21 cellular contexts compared by ENCODE assay signal in genomic region chr16:87356491-87356853, GRCh38. TPM values are rescaled to one million over a fixed set of nuclear protein-coding genes. Genes with fewer than 3 reads are reported as not detected.
DNase-seq lines count a peak whose midpoint lies in the region; ATAC-seq, FAIRE-seq and TF ChIP-seq lines count a peak whose summit lies in the region.
"Had no signal": no experiment of that assay in that cellular context is flagged by ENCODE, and none has a peak within 500 bp of the region (broad histone marks: within the 10 kb centered on the region; RNA-seq: fewer than 3 reads in every experiment).

No MANE protein-coding gene starts in this region.

- ATAC-seq in HepG2 (peak; percentile 2), right lobe of liver (no peak), gastrocnemius medialis (no peak), GM21528 (IDR thresholded peaks at IDR 0.05; ENCODE audit: low FRiP score, unreplicated experiment) (no peak)
- ATAC-seq: A549, HCT116 had no signal

- H2AFZ ChIP-seq in HepG2 (ENCODE audit: low read length): no peak overlapping the region

- no peak overlapping the region for H3K4me3 Mint-ChIP-seq in endodermal cell
- H3K4me3 Mint-ChIP-seq: CD4-positive, alpha-beta memory T cell; IgD-negative memory B cell had no signal

- intact Hi-C loops in HepG2 (cut with micrococcal nuclease; ENCODE audit: unreplicated experiment): loop anchor here (5.0 kb wide), 1 partner anchor 39 kb away; the partner anchor contains the start of gene C16orf95
- intact Hi-C loops in right lobe of liver (cut with DNase I): no loop called here
- intact Hi-C loops in gastrocnemius medialis (cut with DNase I; ENCODE audit: low total_unique reads): no loop called here

- peak in 1 of 2 experiments; percentile 19; a peak in 1 of 4 replicates for TF ChIP-seq POLR2A in HepG2 (IDR thresholded peaks at IDR 0.05; ENCODE audit: insufficient read depth in 1 of 2, low read depth in 2 of 2, low read length in 2 of 2)
- TF ChIP-seq POLR2A in right lobe of liver (IDR thresholded peaks at IDR 0.05): no peak
- no peak for TF ChIP-seq POLR2A in gastrocnemius medialis (IDR thresholded peaks at IDR 0.05)

- H3K4me1 ChIP-seq in HepG2 (ENCODE audit: insufficient read depth, low read length) (peaks cover 64% of the 10 kb centered on the region), right lobe of liver (no peaks in the 10 kb centered on the region), endodermal cell (ENCODE audit: control insufficient read depth, insufficient read depth, low read length) (no peaks in the 10 kb centered on the region), gastrocnemius medialis (peaks cover 46 to 62% of the 10 kb centered on the region in 2 donors)
- H3K4me1 ChIP-seq: A549 had no signal

- no peaks in the 10 kb centered on the region for H3K27me3 Mint-ChIP-seq in endodermal cell (ENCODE audit: insufficient read depth)
- H3K27me3 Mint-ChIP-seq: CD4-positive, alpha-beta memory T cell; IgD-negative memory B cell had no signal

- no peak for FAIRE-seq in HepG2 (lab: Jason Lieb, UNC)
- FAIRE-seq: A549, D721Med, G401.6, GM12892, GM19239 had no signal

- CTCF ChIA-PET in HepG2 (lab: Yijun Ruan, JAX; ENCODE audit: low intra/inter-chr PET ratio, low total read pairs): no interaction called here

- H3K9me3 Mint-ChIP-seq in endodermal cell: no peaks in the 10 kb centered on the region
- H3K9me3 Mint-ChIP-seq: CD4-positive, alpha-beta memory T cell; IgD-negative memory B cell had no signal

- BruUV-seq in HepG2 (replicated peaks; lab: Mats Ljungman, UMichigan): no TSS peak

- peak overlapping the region; percentile 17 for H3K27ac Mint-ChIP-seq in endodermal cell
- H3K27ac Mint-ChIP-seq: IgD-negative memory B cell had no signal

- no peak for TF ChIP-seq CTCF in HepG2 (CRISPR knock-in tag; IDR thresholded peaks at IDR 0.05)
- TF ChIP-seq CTCF in right lobe of liver (IDR thresholded peaks at IDR 0.05): no peak
- TF ChIP-seq CTCF in WERI-Rb-1 (IDR thresholded peaks at IDR 0.05; ENCODE audit: low read depth, low read length): no peak
- no peak for TF ChIP-seq CTCF in endodermal cell (conservative IDR thresholded peaks at IDR 0.05)
- TF ChIP-seq CTCF in gastrocnemius medialis (IDR thresholded peaks at IDR 0.05 in 4 of 5, conservative IDR thresholded peaks at IDR 0.05 in 1 of 5): no peak

- no peaks in the 10 kb centered on the region for H3K27me3 ChIP-seq in HepG2 (ENCODE audit: control insufficient read depth in 1 of 2, insufficient read depth in 2 of 2, low read length in 2 of 2)
- no peaks in the 10 kb centered on the region for H3K27me3 ChIP-seq in right lobe of liver
- no peaks in the 10 kb centered on the region for H3K27me3 ChIP-seq in WERI-Rb-1 (ENCODE audit: insufficient read depth, low read depth, severe bottlenecking)
- no peaks in the 10 kb centered on the region for H3K27me3 ChIP-seq in endodermal cell (ENCODE audit: control insufficient read depth, insufficient read depth, low read length, poor library complexity, severe bottlenecking)
- H3K27me3 ChIP-seq in gastrocnemius medialis: no peaks in the 10 kb centered on the region
- H3K27me3 ChIP-seq: BE2C had no signal

- peak overlapping the region in 1 of 3 experiments; percentile 29; a peak in 1 of 6 replicates for H3K4me3 ChIP-seq in HepG2 (replicated peaks in 1 of 3; ENCODE audit: insufficient read depth in 1 of 3, low read depth in 2 of 3, low read length in 3 of 3)
- H3K4me3 ChIP-seq in right lobe of liver: no peak overlapping the region
- no peak overlapping the region for H3K4me3 ChIP-seq in WERI-Rb-1 (ENCODE audit: low read depth, low read length)
- H3K4me3 ChIP-seq in endodermal cell (ENCODE audit: low read length): no peak overlapping the region
- no peak overlapping the region for H3K4me3 ChIP-seq in gastrocnemius medialis
- H3K4me3 ChIP-seq: A549 had no signal

- H3K9ac ChIP-seq in HepG2 (ENCODE audit: insufficient read depth, low read depth, low read length) (peak overlapping the region; percentile 29; the same call in 1 of the 2 replicates), endodermal cell (ENCODE audit: extremely low read depth, low read length, poor library complexity, severe bottlenecking) (no peak overlapping the region)

- in situ Hi-C loops in HepG2 (cut with HindIII; ENCODE audit: extremely low pct_ligation_motif_present, low pct_unique_long_range_greater_than_20kb): no loop called here
- in situ Hi-C loops in gastrocnemius medialis (cut with MboI; ENCODE audit: low sequenced_read_pairs in 4 of 4): no loop called here

- peaks cover 48 to 91% of the 10 kb centered on the region in 2 experiments for H3K36me3 ChIP-seq in HepG2 (replicated peaks in 1 of 2; ENCODE audit: control insufficient read depth in 1 of 2, insufficient read depth in 2 of 2, low read length in 2 of 2)
- peaks cover 0 to 45% (median 14%) of the 10 kb centered on the region in 4 donors for H3K36me3 ChIP-seq in right lobe of liver
- H3K36me3 ChIP-seq in WERI-Rb-1: peaks cover 23% of the 10 kb centered on the region
- H3K36me3 ChIP-seq in endodermal cell (ENCODE audit: control insufficient read depth, insufficient read depth, low read length): peaks cover 26% of the 10 kb centered on the region
- H3K36me3 ChIP-seq in gastrocnemius medialis: peaks cover 0 to 21% of the 10 kb centered on the region in 2 donors

- WGBS in HepG2 (ENCODE audit: low lambda C conversion rate): 86% methylated on average over 8 of the region's 8 CpGs
- WGBS in right lobe of liver (ENCODE audit: insufficient coverage, low coverage, low lambda C conversion rate, missing lambda C conversion rate): 94% methylated on average over 3 of the region's 8 CpGs
- 96% methylated on average over 8 of the region's 8 CpGs for WGBS in endodermal cell (ENCODE audit: insufficient coverage in 1 of 2, insufficient read length in 1 of 2), 2 experiments

- no peak for TF ChIP-seq EP300 in HepG2 (IDR thresholded peaks at IDR 0.05; ENCODE audit: low read depth in 2 of 2, low read length in 2 of 2)
- no peak for TF ChIP-seq EP300 in HepG2 (CRISPR knock-in tag; IDR thresholded peaks at IDR 0.05; ENCODE audit: borderline replicate concordance)

- POLR2A ChIA-PET in HepG2 (lab: Yijun Ruan, JAX): interaction anchor here (1.1 to 18.0 kb wide), 5 partner anchors 10 to 38 kb away, joined by 3 to 265 read pairs (median 6); partner anchors contain the start of gene FBXO31

- peaks cover 93% of the 10 kb centered on the region for H4K20me1 ChIP-seq in HepG2 (ENCODE audit: insufficient read depth, low read length)

- TF ChIP-seq RAD21 in HepG2 (CRISPR knock-in tag; IDR thresholded peaks at IDR 0.05): no peak

- peaks cover 95% of the 10 kb centered on the region for H3K79me2 ChIP-seq in HepG2 (ENCODE audit: insufficient read depth, low read length)

- DNase-seq in HepG2 (ENCODE audit: low spot score): no peak
- DNase-seq in right lobe of liver: no peak
- DNase-seq in WERI-Rb-1: no peak
- no peak for DNase-seq in endodermal cell
- DNase-seq in gastrocnemius medialis: no peak
- no peak for DNase-seq in GM03348 (ENCODE audit: low spot score)
- no peak for DNase-seq in stimulated activated CD4-positive, alpha-beta T cell treated with anti-CD3 and anti-CD28 coated beads, Interleukin-4, amount 100 ng/mL, for 4 hours
- DNase-seq: BE2C; CD4-positive, alpha-beta memory T cell; DMS153; DMS79 treated with DMSO at 0.1 percent for 48 hours; EL had no signal

- H3K27ac ChIP-seq in HepG2 (ENCODE audit: extremely low read length, insufficient read depth, low read length) (peak overlapping the region; percentile 76), right lobe of liver (no peak overlapping the region), WERI-Rb-1 (peak overlapping the region; percentile 20; the same call in 1 of the 2 replicates), endodermal cell (ENCODE audit: low read depth, low read length) (no peak overlapping the region), gastrocnemius medialis (peak overlapping the region; percentile 92 to 97 (median 93))
- H3K27ac ChIP-seq: A549, C4-2B had no signal

- H3K4me2 ChIP-seq in HepG2 (ENCODE audit: low read depth, low read length): peak overlapping the region; percentile 52
- H3K4me2 ChIP-seq: A549 had no signal

- H3K36me3 Mint-ChIP-seq in endodermal cell (ENCODE audit: low read depth): peaks cover 33% of the 10 kb centered on the region

- H3K4me1 Mint-ChIP-seq in endodermal cell: no peaks in the 10 kb centered on the region

- H3K9me3 ChIP-seq in HepG2 (ENCODE audit: low read length) (no peaks in the 10 kb centered on the region), right lobe of liver (no peaks in the 10 kb centered on the region), WERI-Rb-1 (ENCODE audit: severe bottlenecking) (no peaks in the 10 kb centered on the region), endodermal cell (ENCODE audit: control insufficient read depth, low read length) (no peaks in the 10 kb centered on the region), gastrocnemius medialis (no peaks in the 10 kb centered on the region)
- H3K9me3 ChIP-seq: A549, BE2C had no signal

RNA-seq across cellular contexts. Expression of gene FBXO31, which starts 27.1 kb away (rescaled TPM):
- total RNA-seq in HepG2 (2016; rRNA removed; fragmentation: Illumina TruSeq; extraction: Trizol) (81.3 and 92.4 TPM in 2 replicates), right lobe of liver (10 to 100 TPM; 20.6 to 56.9 (median 31.1) TPM), endodermal cell (10 to 100 TPM; 18.6 to 22.1 TPM), gastrocnemius medialis (100 to 1,000 TPM; 156 to 264 (median 201) TPM)
- 18.3 and 22.9 TPM in 2 replicates for total RNA-seq in HepG2 (2016; cell fraction: cytosol; rRNA removed; fragmentation: Illumina TruSeq; extraction: Trizol; ENCODE audit: low read depth)
- 64.5 and 91.5 TPM in 2 replicates for total RNA-seq in HepG2 (2016; cell fraction: insoluble cytoplasmic fraction; rRNA removed; fragmentation: Illumina TruSeq; extraction: Trizol)
- total RNA-seq in HepG2 (2016; cell fraction: membrane; rRNA removed; fragmentation: Illumina TruSeq; extraction: Trizol): 33.7 and 38.0 TPM in 2 replicates
- 94.4 and 107 TPM in 2 replicates for total RNA-seq in HepG2 (2016; cell fraction: nucleus; rRNA removed; fragmentation: Illumina TruSeq; extraction: Trizol)
- polyA plus RNA-seq in HepG2 (2011; rRNA removed): 101 and 118 TPM in 2 replicates
- 51.6 and 63.1 TPM in 2 replicates for polyA plus RNA-seq in HepG2 (2011; cell fraction: cytosol; rRNA removed)
- polyA plus RNA-seq in HepG2 (2011; cell fraction: nucleus; rRNA removed): 393 and 579 TPM in 2 replicates
- 75.5 and 101 TPM in 2 replicates for polyA plus RNA-seq in HepG2 (2012)
- 6.1 and 6.4 TPM in 2 replicates for polyA plus RNA-seq in HepG2 (2016; cell fraction: cytosol; fragmentation: Illumina TruSeq; extraction: Trizol; ENCODE audit: low read depth)
- polyA plus RNA-seq in HepG2 (2016; cell fraction: insoluble cytoplasmic fraction; fragmentation: Illumina TruSeq; extraction: Trizol; ENCODE audit: low read depth): 57.9 and 71.3 TPM in 2 replicates
- 18.2 and 18.3 TPM in 2 replicates for polyA plus RNA-seq in HepG2 (2016; cell fraction: membrane; fragmentation: Illumina TruSeq; extraction: Trizol; ENCODE audit: low read depth)
- 256 and 269 TPM in 2 replicates for polyA plus RNA-seq in HepG2 (2016; cell fraction: nucleus; fragmentation: Illumina TruSeq; extraction: Trizol; ENCODE audit: insufficient read depth, low read depth)
- 29.6 and 164 TPM in 2 replicates for polyA minus RNA-seq in HepG2 (2011; rRNA and poly(A)+ RNA removed; ENCODE audit: low replicate concordance)
- polyA minus RNA-seq in HepG2 (2011; cell fraction: cytosol; rRNA and poly(A)+ RNA removed): 53.4 and 63.9 TPM in 2 replicates
- polyA minus RNA-seq in HepG2 (2011; cell fraction: nucleus; rRNA and poly(A)+ RNA removed): 202 and 208 TPM in 2 replicates
- polyA plus RNA-seq in endodermal cell (2013, experiment 1 of 2): 13.4 TPM
- 9.5 TPM for polyA plus RNA-seq in endodermal cell (2013, experiment 2 of 2)

RNA-seq across cellular contexts. Expression of gene MAP1LC3B, which starts 35.7 kb away (rescaled TPM):
- 15.7 and 30.6 TPM in 2 replicates for total RNA-seq in HepG2 (2016; rRNA removed; fragmentation: Illumina TruSeq; extraction: Trizol)
- 5.5 and 7.0 TPM in 2 replicates for total RNA-seq in HepG2 (2016; cell fraction: cytosol; rRNA removed; fragmentation: Illumina TruSeq; extraction: Trizol; ENCODE audit: low read depth)
- 15.9 and 27.1 TPM in 2 replicates for total RNA-seq in HepG2 (2016; cell fraction: insoluble cytoplasmic fraction; rRNA removed; fragmentation: Illumina TruSeq; extraction: Trizol)
- 24.8 and 26.3 TPM in 2 replicates for total RNA-seq in HepG2 (2016; cell fraction: membrane; rRNA removed; fragmentation: Illumina TruSeq; extraction: Trizol)
- 22.0 and 22.3 TPM in 2 replicates for total RNA-seq in HepG2 (2016; cell fraction: nucleus; rRNA removed; fragmentation: Illumina TruSeq; extraction: Trizol)
- polyA plus RNA-seq in HepG2 (2011; rRNA removed): 37.4 and 37.9 TPM in 2 replicates
- 18.1 and 36.3 TPM in 2 replicates for polyA plus RNA-seq in HepG2 (2011; cell fraction: cytosol; rRNA removed)
- 15.1 and 23.4 TPM in 2 replicates for polyA plus RNA-seq in HepG2 (2011; cell fraction: nucleus; rRNA removed)
- 68.5 and 98.3 TPM in 2 replicates for polyA plus RNA-seq in HepG2 (2012)
- polyA plus RNA-seq in HepG2 (2016; cell fraction: cytosol; fragmentation: Illumina TruSeq; extraction: Trizol; ENCODE audit: low read depth): 9.9 and 13.1 TPM in 2 replicates
- 65.5 and 71.9 TPM in 2 replicates for polyA plus RNA-seq in HepG2 (2016; cell fraction: insoluble cytoplasmic fraction; fragmentation: Illumina TruSeq; extraction: Trizol; ENCODE audit: low read depth)
- 26.7 and 27.4 TPM in 2 replicates for polyA plus RNA-seq in HepG2 (2016; cell fraction: membrane; fragmentation: Illumina TruSeq; extraction: Trizol; ENCODE audit: low read depth)
- polyA plus RNA-seq in HepG2 (2016; cell fraction: nucleus; fragmentation: Illumina TruSeq; extraction: Trizol; ENCODE audit: insufficient read depth, low read depth): 42.6 and 45.0 TPM in 2 replicates
- polyA minus RNA-seq in HepG2 (2011; rRNA and poly(A)+ RNA removed; ENCODE audit: low replicate concordance): 13.2 and 15.8 TPM in 2 replicates
- 22.2 and 35.4 TPM in 2 replicates for polyA minus RNA-seq in HepG2 (2011; cell fraction: cytosol; rRNA and poly(A)+ RNA removed)
- 23.0 and 32.7 TPM in 2 replicates for polyA minus RNA-seq in HepG2 (2011; cell fraction: nucleus; rRNA and poly(A)+ RNA removed)
- 10 to 100 TPM; 16.5 to 48.8 (median 25.6) TPM for total RNA-seq in right lobe of liver
- total RNA-seq in endodermal cell: 10 to 100 TPM; 56.4 to 62.4 TPM
- 67.5 TPM for polyA plus RNA-seq in endodermal cell (2013, experiment 1 of 2)
- polyA plus RNA-seq in endodermal cell (2013, experiment 2 of 2): 73.4 TPM
- 100 to 1,000 TPM in 3 of 4 donors, 10 to 100 TPM in 1; 76.3 to 165 (median 122) TPM for total RNA-seq in gastrocnemius medialis

RNA-seq across cellular contexts. Expression of gene C16orf95, which starts 39.3 kb away (rescaled TPM):
- total RNA-seq in HepG2 (2016; rRNA removed; fragmentation: Illumina TruSeq; extraction: Trizol) (7.2 and 8.6 TPM in 2 replicates), right lobe of liver (1 to 10 TPM; 1.7 to 5.5 (median 3.9) TPM), endodermal cell (1 to 10 TPM; 6.4 to 7.8 TPM), gastrocnemius medialis (1 to 10 TPM in 3 of 4 donors, under 1 TPM in 1; 0.22 to 3.8 (median 1.3) TPM)
- 20.8 and 21.6 TPM in 2 replicates for total RNA-seq in HepG2 (2016; cell fraction: cytosol; rRNA removed; fragmentation: Illumina TruSeq; extraction: Trizol; ENCODE audit: low read depth)
- 6.9 and 8.1 TPM in 2 replicates for total RNA-seq in HepG2 (2016; cell fraction: insoluble cytoplasmic fraction; rRNA removed; fragmentation: Illumina TruSeq; extraction: Trizol)
- total RNA-seq in HepG2 (2016; cell fraction: membrane; rRNA removed; fragmentation: Illumina TruSeq; extraction: Trizol): 15.4 and 16.2 TPM in 2 replicates
- 6.3 TPM in 2 replicates for total RNA-seq in HepG2 (2016; cell fraction: nucleus; rRNA removed; fragmentation: Illumina TruSeq; extraction: Trizol)
- polyA plus RNA-seq in HepG2 (2011; rRNA removed): 2.0 and 2.8 TPM in 2 replicates
- polyA plus RNA-seq in HepG2 (2011; cell fraction: cytosol; rRNA removed): 1.3 and 3.1 TPM in 2 replicates
- polyA plus RNA-seq in HepG2 (2011; cell fraction: nucleus; rRNA removed): 4.1 and 5.0 TPM in 2 replicates
- 3.8 and 4.5 TPM in 2 replicates for polyA plus RNA-seq in HepG2 (2012)
- 14.5 and 18.3 TPM in 2 replicates for polyA plus RNA-seq in HepG2 (2016; cell fraction: cytosol; fragmentation: Illumina TruSeq; extraction: Trizol; ENCODE audit: low read depth)
- polyA plus RNA-seq in HepG2 (2016; cell fraction: insoluble cytoplasmic fraction; fragmentation: Illumina TruSeq; extraction: Trizol; ENCODE audit: low read depth): 6.1 and 7.7 TPM in 2 replicates
- 13.5 and 16.8 TPM in 2 replicates for polyA plus RNA-seq in HepG2 (2016; cell fraction: membrane; fragmentation: Illumina TruSeq; extraction: Trizol; ENCODE audit: low read depth)
- polyA plus RNA-seq in HepG2 (2016; cell fraction: nucleus; fragmentation: Illumina TruSeq; extraction: Trizol; ENCODE audit: insufficient read depth, low read depth): 7.1 and 7.6 TPM in 2 replicates
- polyA minus RNA-seq in HepG2 (2011; rRNA and poly(A)+ RNA removed; ENCODE audit: low replicate concordance): 2.1 and 2.6 TPM in 2 replicates
- 0.79 and 1.4 TPM in 2 replicates for polyA minus RNA-seq in HepG2 (2011; cell fraction: cytosol; rRNA and poly(A)+ RNA removed)
- 3.7 and 5.0 TPM in 2 replicates for polyA minus RNA-seq in HepG2 (2011; cell fraction: nucleus; rRNA and poly(A)+ RNA removed)
- 5.7 TPM for polyA plus RNA-seq in endodermal cell (2013, experiment 1 of 2)
- polyA plus RNA-seq in endodermal cell (2013, experiment 2 of 2): 6.0 TPM

Comparison
In these comparisons a context has a peak if more than half of its experiments do, and no peak if none do; other contexts are left out.
1. H3K27ac ChIP-seq: peak in HepG2 (single experiment), WERI-Rb-1 (single experiment) and gastrocnemius medialis (4 of 4); none in right lobe of liver (0 of 3) and endodermal cell (single experiment).